9 cellular contexts compared by ENCODE assay signal in the genomic region with DNA sequence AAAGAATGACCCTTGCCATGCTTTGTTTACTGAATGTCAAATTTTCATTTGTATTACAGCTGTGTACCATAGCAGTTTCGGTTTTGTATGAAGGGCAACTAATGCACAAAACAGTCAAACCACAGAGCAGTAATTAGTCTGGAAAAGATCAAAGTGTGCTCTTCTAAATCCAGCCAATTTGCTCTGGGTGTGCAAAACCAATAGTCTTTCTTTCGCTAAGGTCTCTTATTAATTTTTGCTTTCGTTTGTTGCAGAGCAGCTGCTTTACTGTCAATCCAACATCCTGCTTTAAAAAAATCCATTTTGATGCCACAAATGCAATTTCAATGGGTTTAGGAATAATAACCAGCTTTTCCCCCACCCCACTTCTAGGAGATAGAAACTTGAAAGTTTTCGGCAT.
DNase-seq lines count a peak whose midpoint lies in the region; ATAC-seq and TF ChIP-seq lines count a peak whose summit lies in the region.
"Had no signal": no experiment of that assay in that cellular context is flagged by ENCODE, and none has a peak within 500 bp of the region (broad histone marks: within the 10 kb centered on the region; RNA-seq: fewer than 3 reads in every experiment).

No MANE protein-coding gene starts in this region.

- no peaks in the 10 kb centered on the region for H3K9me3 ChIP-seq in lower lobe of right lung
- H3K9me3 ChIP-seq: body of pancreas had no signal

- TF ChIP-seq CTCF in lower lobe of right lung (IDR thresholded peaks at IDR 0.05): no peak

- ATAC-seq in GM18520 (IDR thresholded peaks at IDR 0.05; ENCODE audit: unreplicated experiment) (peak; percentile 57), GM21717 (IDR thresholded peaks at IDR 0.05; ENCODE audit: unreplicated experiment) (peak; percentile 66), lower lobe of right lung (no peak)
- ATAC-seq: body of pancreas had no signal

- no peak overlapping the region for H3K27ac ChIP-seq in lower lobe of right lung
- H3K27ac ChIP-seq: body of pancreas, VCaP had no signal

- H3K27me3 ChIP-seq in lower lobe of right lung (ENCODE audit: low read depth): no peaks in the 10 kb centered on the region
- H3K27me3 ChIP-seq: body of pancreas had no signal

- intact Hi-C loops in lower lobe of right lung (cut with DNase I): no loop called here

- H3K36me3 ChIP-seq in lower lobe of right lung: no peaks in the 10 kb centered on the region

- H3K4me1 ChIP-seq in lower lobe of right lung: no peaks in the 10 kb centered on the region
- H3K4me1 ChIP-seq: body of pancreas had no signal

- peak; percentile 3 for DNase-seq in NCI-H146 treated with DMSO at 0.1 percent for 48 hours (lab: John Stamatoyannopoulos, UW; ENCODE audit: unreplicated experiment)
- no peak for DNase-seq in lower lobe of right lung
- no peak for DNase-seq in NCI-H1694 treated with DMSO at 0.1 percent for 48 hours (lab: John Stamatoyannopoulos, UW)
- DNase-seq in NCI-H510A treated with DMSO at 0.1 percent for 48 hours (lab: John Stamatoyannopoulos, UW): no peak
- no peak for DNase-seq in effector CD4-positive, alpha-beta T cell
- DNase-seq: body of pancreas had no signal

- peak overlapping the region; percentile 24 for H3K4me3 ChIP-seq in lower lobe of right lung
- H3K4me3 ChIP-seq: body of pancreas had no signal

Comparison
In these comparisons a context has a peak if more than half of its experiments do, and no peak if none do; other contexts are left out.
1. ATAC-seq: peak in GM18520 (single experiment) and GM21717 (single experiment); none in lower lobe of right lung (0 of 2).